ENCODE assay signal across 11 cellular contexts in the genomic region with DNA sequence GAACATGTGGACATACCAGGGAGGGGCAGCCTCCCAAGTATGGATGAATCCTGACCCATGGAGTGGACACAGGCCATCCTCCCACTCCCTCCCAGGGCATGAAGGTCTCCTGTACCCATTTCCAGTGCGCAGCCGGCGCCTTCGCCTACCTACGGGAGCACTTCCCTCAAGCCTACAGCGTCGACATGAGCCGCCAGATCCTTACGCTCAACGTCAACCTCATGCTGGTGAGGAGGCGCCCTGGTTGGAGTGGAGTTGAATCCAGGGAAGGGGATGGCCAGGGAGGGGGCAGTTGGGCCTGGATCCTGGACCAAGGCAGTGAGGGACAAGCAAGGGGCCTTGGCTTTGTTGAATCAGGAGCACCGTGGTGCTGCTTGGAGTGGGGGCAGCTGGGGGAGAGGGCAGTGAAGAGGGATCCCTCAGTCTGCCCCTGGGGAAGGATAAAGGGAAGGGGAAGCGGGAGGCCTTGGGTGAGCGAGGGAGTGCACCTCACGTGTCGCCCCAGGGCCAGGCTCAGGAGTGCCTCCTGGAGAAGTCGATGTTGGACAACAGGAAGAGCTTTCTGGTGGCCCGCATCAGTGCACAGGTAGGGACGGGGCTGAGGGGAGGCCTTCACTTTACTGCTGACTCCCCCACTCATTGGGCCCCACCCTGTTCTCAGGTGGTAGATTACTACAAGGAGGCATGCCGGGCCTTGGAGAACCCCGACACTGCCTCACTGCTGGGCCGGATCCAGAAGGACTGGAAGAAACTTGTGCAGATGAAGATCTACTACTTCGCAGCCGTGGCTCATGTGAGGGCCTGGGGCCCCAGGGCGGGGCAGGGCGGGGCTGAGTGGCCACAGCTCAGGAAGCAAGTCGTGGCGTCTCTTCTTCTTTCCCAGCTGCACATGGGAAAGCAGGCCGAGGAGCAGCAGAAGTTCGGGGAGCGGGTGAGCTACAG. TPM values are rescaled to one million over a fixed set of nuclear protein-coding genes. Genes with fewer than 3 reads are reported as not detected.
A peak's percentile ranks its signal among the peaks of the same experiment; 100 is the strongest.
DNase-seq lines count a peak whose midpoint lies in the region; ATAC-seq and TF ChIP-seq lines count a peak whose summit lies in the region.
"Had no signal": no experiment of that assay in that cellular context is flagged by ENCODE, and none has a peak within 500 bp of the region (broad histone marks: within the 10 kb centered on the region; RNA-seq: fewer than 3 reads in every experiment).

No MANE protein-coding gene starts in this region.

- TF ChIP-seq CTCF in CD14-positive monocyte (IDR thresholded peaks at IDR 0.05) (no peak), HEK293 (tag by site-specific recombination; IDR thresholded peaks at IDR 0.05) (no peak), sigmoid colon (IDR thresholded peaks at IDR 0.05) (no peak), body of pancreas (IDR thresholded peaks at IDR 0.05) (no peak), Calu3 (IDR thresholded peaks at IDR 0.05; ENCODE audit: unreplicated experiment) (no peak)

- H3K27ac Mint-ChIP-seq in CD14-positive monocyte: peak overlapping the region in 4 of 7 donors; percentile 43 to 61 (median 56)
- H3K27ac Mint-ChIP-seq in dendritic cell treated with granulocyte-macrophage colony-stimulating factor and Interleukin-4, amounts not matched to agents 40 ng/mL and 50 ng/mL, for 4 days: peak overlapping the region; percentile 46
- H3K27ac Mint-ChIP-seq in Calu3 (ENCODE audit: unreplicated experiment): no peak overlapping the region

- peaks cover 0 to 43% of the 10 kb centered on the region in 2 experiments; a peak in 2 of 3 replicates for H3K36me3 ChIP-seq in HEK293 (ENCODE audit: control insufficient read depth in 2 of 2, insufficient read depth in 1 of 2, low read length in 2 of 2)
- H3K36me3 ChIP-seq in sigmoid colon: peaks cover 19 to 62% (median 42%) of the 10 kb centered on the region in 4 donors
- H3K36me3 ChIP-seq in body of pancreas (replicated peaks in 1 of 2; ENCODE audit: insufficient read depth in 1 of 2, low read depth in 2 of 2): peaks cover 0 to 26% of the 10 kb centered on the region in 2 donors

- POLR2A ChIA-PET in HEK293 (lab: Yijun Ruan, JAX): interaction anchor here (1.3 kb wide), 1 partner anchor 26 kb away, joined by 3 read pairs; a partner anchor contains a TSS

- H3K27ac ChIP-seq in HEK293 (ENCODE audit: extremely low read depth, low read depth, low read length): no peak overlapping the region
- H3K27ac ChIP-seq in sigmoid colon: peak overlapping the region; percentile 66 to 73 (median 68)
- H3K27ac ChIP-seq in body of pancreas: peak overlapping the region in 2 of 4 donors; percentile 28 to 41

- H3K9me3 Mint-ChIP-seq in CD14-positive monocyte (peaks cover 0 to 3% (median 0%) of the 10 kb centered on the region in 7 donors), Calu3 (ENCODE audit: low read depth, unreplicated experiment) (no peaks in the 10 kb centered on the region)
- no peaks in the 10 kb centered on the region for H3K9me3 Mint-ChIP-seq in dendritic cell treated with granulocyte-macrophage colony-stimulating factor and Interleukin-4, amounts not matched to agents 40 ng/mL and 50 ng/mL, for 4 days

- H3K4me3 Mint-ChIP-seq in CD14-positive monocyte (no peak overlapping the region), Calu3 (ENCODE audit: low read depth, unreplicated experiment) (no peak overlapping the region)
- H3K4me3 Mint-ChIP-seq in dendritic cell treated with granulocyte-macrophage colony-stimulating factor and Interleukin-4, amounts not matched to agents 40 ng/mL and 50 ng/mL, for 4 days: no peak overlapping the region

- no TSS peak for BruUV-seq in Calu3 (replicated peaks; lab: Mats Ljungman, UMichigan)

- TF ChIP-seq POLR2A in sigmoid colon (IDR thresholded peaks at IDR 0.05) (no peak), body of pancreas (IDR thresholded peaks at IDR 0.05) (no peak)

- H3K27me3 ChIP-seq in sigmoid colon (no peaks in the 10 kb centered on the region), body of pancreas (no peaks in the 10 kb centered on the region)
- H3K27me3 ChIP-seq: BE2C had no signal

- intact Hi-C loops in CD14-positive monocyte (cut with micrococcal nuclease) (no loop called here), sigmoid colon (cut with DNase I) (no loop called here), body of pancreas (cut with DNase I) (no loop called here), Calu3 (cut with micrococcal nuclease; ENCODE audit: unreplicated experiment) (no loop called here)
- intact Hi-C loops in dendritic cell treated with granulocyte-macrophage colony-stimulating factor and Interleukin-4, amounts not matched to agents 40 ng/mL and 50 ng/mL, for 4 days (cut with micrococcal nuclease): no loop called here

- CTCF ChIA-PET in HEK293 (lab: Yijun Ruan, JAX): interaction anchor here (0.6 to 1.5 kb wide), 4 partner anchors 11 to 275 kb away, joined by 3 to 13 read pairs (median 4); no protein-coding TSS in a partner anchor
- CTCF ChIA-PET in Calu3 (lab: Charles Lee): no interaction called here

- ATAC-seq in GM18861 (IDR thresholded peaks at IDR 0.05; ENCODE audit: unreplicated experiment): no peak
- no peak for ATAC-seq in body of pancreas

- peaks cover 44 to 77% of the 10 kb centered on the region in 2 donors for H3K36me3 Mint-ChIP-seq in CD14-positive monocyte
- peaks cover 94% of the 10 kb centered on the region for H3K36me3 Mint-ChIP-seq in dendritic cell treated with granulocyte-macrophage colony-stimulating factor and Interleukin-4, amounts not matched to agents 40 ng/mL and 50 ng/mL, for 4 days (ENCODE audit: low read depth)
- peaks cover 35% of the 10 kb centered on the region for H3K36me3 Mint-ChIP-seq in Calu3 (ENCODE audit: insufficient read depth, unreplicated experiment)

- H3K9me3 ChIP-seq in HEK293 (ENCODE audit: control insufficient read depth, insufficient read depth, low read depth, low read length) (no peaks in the 10 kb centered on the region), sigmoid colon (no peaks in the 10 kb centered on the region), body of pancreas (no peaks in the 10 kb centered on the region)
- H3K9me3 ChIP-seq: BE2C had no signal

- no peaks in the 10 kb centered on the region for H3K4me1 ChIP-seq in HEK293 (ENCODE audit: control insufficient read depth, insufficient read depth, low read length)
- H3K4me1 ChIP-seq in sigmoid colon: peaks cover 0 to 23% (median 23%) of the 10 kb centered on the region in 4 donors
- H3K4me1 ChIP-seq in body of pancreas: peaks cover 14% of the 10 kb centered on the region
- H3K4me1 ChIP-seq: BE2C had no signal

- peaks cover 12% of the 10 kb centered on the region for H3K4me1 Mint-ChIP-seq in CD14-positive monocyte
- H3K4me1 Mint-ChIP-seq in dendritic cell treated with granulocyte-macrophage colony-stimulating factor and Interleukin-4, amounts not matched to agents 40 ng/mL and 50 ng/mL, for 4 days (ENCODE audit: low read depth): peaks cover 21% of the 10 kb centered on the region
- no peaks in the 10 kb centered on the region for H3K4me1 Mint-ChIP-seq in Calu3 (ENCODE audit: low read depth, unreplicated experiment)

- TF ChIP-seq EP300 in sigmoid colon (IDR thresholded peaks at IDR 0.05): no peak

- DNase-seq in CD14-positive monocyte (ENCODE audit: low spot score) (no peak), sigmoid colon (no peak), body of pancreas (no peak), Calu3 (no peak)
- no peak for DNase-seq in activated CD8-positive, alpha-beta memory T cell treated with anti-CD3 and anti-CD28 coated beads, Interleukin-2, amount 50 U/mL, for 4 hours
- DNase-seq: activated naive CD4-positive, alpha-beta T cell treated with Interleukin-2 at 50 U/mL for 16 hours; BE2C; mesendoderm had no signal

- H3K4me3 ChIP-seq in HEK293 (ENCODE audit: low read depth, low read length): no peak overlapping the region
- H3K4me3 ChIP-seq in sigmoid colon: no peak overlapping the region
- H3K4me3 ChIP-seq in body of pancreas: no peak overlapping the region

- 68 to 82% methylated on average over 31 of the region's 31 CpGs for WGBS in sigmoid colon, 2 donors
- WGBS in body of pancreas, 2 donors: 87 to 89% methylated on average over 24 to 28 of the region's 31 CpGs

- H3K27me3 Mint-ChIP-seq in CD14-positive monocyte (ENCODE audit: low read depth in 3 of 3) (no peaks in the 10 kb centered on the region), Calu3 (ENCODE audit: unreplicated experiment) (no peaks in the 10 kb centered on the region)
- no peaks in the 10 kb centered on the region for H3K27me3 Mint-ChIP-seq in dendritic cell treated with granulocyte-macrophage colony-stimulating factor and Interleukin-4, amounts not matched to agents 40 ng/mL and 50 ng/mL, for 4 days

TF ChIP-seq in HEK293, 187 proteins besides CTCF, POLR2A, EP300 and RAD21:
- TF ChIP-seq KLF1 (tag by site-specific recombination; IDR thresholded peaks at IDR 0.05): peak; percentile 50; the same call in 1 of the 2 replicates
- TF ChIP-seq ZNF530 (tag by site-specific recombination; IDR thresholded peaks at IDR 0.05; ENCODE audit: low read depth): no peak

RNA-seq across cellular contexts. Expression of a gene that starts 25.3 kb away (rescaled TPM):
- 1 to 10 TPM; 1.2 to 1.3 TPM for polyA plus RNA-seq in CD14-positive monocyte
- 10 to 100 TPM; 11.0 to 26.9 (median 14.7) TPM for total RNA-seq in sigmoid colon
- polyA plus RNA-seq in sigmoid colon: 10 to 100 TPM in 2 of 3 donors, 1 to 10 TPM in 1; 7.8 to 23.1 (median 10.2) TPM
- 100 to 1,000 TPM in 1 of 2 donors, 10 to 100 TPM in 1; 28.5 to 301 TPM for total RNA-seq in body of pancreas
- total RNA-seq in Calu3 (2022): 49.7 and 57.6 TPM in 2 replicates
